34 cellular contexts compared by ENCODE assay signal in genomic region chr4:173240696-173241095, GRCh38.
"Had no signal": no experiment of that assay in that cellular context is flagged by ENCODE, and none has a peak within 500 bp of the region (broad histone marks: within the 10 kb centered on the region; RNA-seq: fewer than 3 reads in every experiment).

No MANE protein-coding gene starts in this region.

- H3K9me3 Mint-ChIP-seq: activated CD4-positive, alpha-beta memory T cell treated with anti-CD3 and anti-CD28 coated beads for 36 hours; activated CD4-positive, alpha-beta T cell treated with anti-CD3 and anti-CD28 coated beads, Interleukin-2, amount 10 ng/mL, durations not matched to agents 24 days and 14 days; activated naive CD4-positive, alpha-beta T cell treated with anti-CD3 and anti-CD28 coated beads for 36 hours; activated naive CD4-positive, alpha-beta T cell treated with anti-CD3 and anti-CD28 coated beads, Interleukin-2, amount 50 U/mL, for 24 hours; activated naive CD8-positive, alpha-beta T cell treated with anti-CD3 and anti-CD28 coated beads for 36 hours; activated naive CD8-positive, alpha-beta T cell treated with anti-CD3 and anti-CD28 coated beads, Interleukin-2, amount 50 U/mL, for 24 hours; activated T-helper 1 cell treated with anti-CD3 and anti-CD28 coated beads, Interleukin-12 subunit alpha, Interleukin-12 subunit beta, Interleukin-2, Interleukin-4 antibody, amounts not matched to agents 30 ng/mL and 10 ng/mL and 1 ng/mL, durations not matched to agents 14 hours and 24 hours and 36 hours; activated T-helper 2 cell treated with anti-CD3 and anti-CD28 coated beads, Interferon-gamma antibody, Interleukin-2, Interleukin-4, amounts not matched to agents 10 μg/mL and 5 μg/mL and 100 μg/mL, durations not matched to agents 14 hours and 24 hours and 36 hours; T-helper 2 cell treated with Interferon-gamma antibody and Interleukin-4, amounts not matched to agents 5 μg/mL and 100 μg/mL, for 36 hours had no signal

- H3K27ac ChIP-seq: adrenal gland, body of pancreas, colonic mucosa, epithelial cell of prostate, esophagus squamous epithelium, gastroesophageal sphincter, heart right ventricle, WERI-Rb-1 had no signal

- H3K4me3 ChIP-seq: adrenal gland, body of pancreas, colonic mucosa, esophagus squamous epithelium, gastroesophageal sphincter, heart right ventricle had no signal

- H3K36me3 ChIP-seq: adrenal gland, colonic mucosa, esophagus squamous epithelium, gastroesophageal sphincter, heart right ventricle, WERI-Rb-1 had no signal

- H3K27me3 Mint-ChIP-seq: activated CD4-positive, alpha-beta memory T cell treated with anti-CD3 and anti-CD28 coated beads for 36 hours; activated CD4-positive, alpha-beta T cell treated with anti-CD3 and anti-CD28 coated beads for 36 hours; activated CD8-positive, alpha-beta memory T cell treated with anti-CD3 and anti-CD28 coated beads, Interleukin-2, amount 10 ng/mL, durations not matched to agents 7 days and 5 days; activated naive CD4-positive, alpha-beta T cell treated with anti-CD3 and anti-CD28 coated beads, Interleukin-2, amount 50 U/mL, for 24 hours; activated naive CD8-positive, alpha-beta T cell treated with anti-CD3 and anti-CD28 coated beads for 36 hours; activated naive CD8-positive, alpha-beta T cell treated with anti-CD3 and anti-CD28 coated beads, Interleukin-2, amount 50 U/mL, for 24 hours; T-helper 17 cell had no signal

- H3K27me3 ChIP-seq: adrenal gland, body of pancreas, colonic mucosa, esophagus squamous epithelium, gastroesophageal sphincter, heart right ventricle had no signal

- H3K4me1 ChIP-seq: colonic mucosa had no signal

- H3K36me3 Mint-ChIP-seq: activated CD4-positive, alpha-beta memory T cell treated with anti-CD3 and anti-CD28 coated beads for 36 hours; activated naive CD4-positive, alpha-beta T cell treated with anti-CD3 and anti-CD28 coated beads, Interleukin-2, amount 50 U/mL, for 24 hours; activated naive CD8-positive, alpha-beta T cell treated with anti-CD3 and anti-CD28 coated beads for 36 hours had no signal

- ATAC-seq: activated CD4-positive, alpha-beta T cell treated with anti-CD3 and anti-CD28 coated beads for 36 hours; activated CD8-positive, alpha-beta memory T cell treated with anti-CD3 and anti-CD28 coated beads, Interleukin-2, amount 10 ng/mL, durations not matched to agents 7 days and 5 days; activated CD8-positive, alpha-beta T cell treated with anti-CD3 and anti-CD28 coated beads, Interleukin-2, amount 10 ng/mL, durations not matched to agents 7 days and 5 days; activated naive CD8-positive, alpha-beta T cell treated with anti-CD3 and anti-CD28 coated beads, Interleukin-2, amount 50 U/mL, for 24 hours; body of pancreas; gastroesophageal sphincter; heart right ventricle; T-helper 17 cell had no signal

- DNase-seq: activated CD4-positive, alpha-beta memory T cell treated with anti-CD3 and anti-CD28 coated beads for 36 hours; activated CD4-positive, alpha-beta T cell treated with anti-CD3 and anti-CD28 coated beads for 36 hours; activated CD4-positive, alpha-beta T cell treated with anti-CD3 and anti-CD28 coated beads, Interleukin-2, amount 10 ng/mL, durations not matched to agents 24 days and 14 days; activated CD4-positive, CD25-positive, alpha-beta regulatory T cell; activated CD4-positive, CD25-positive, alpha-beta regulatory T cell treated with anti-CD3 and anti-CD28 coated beads, Interleukin-2, amount 50 U/mL, for 72 hours; activated CD8-positive, alpha-beta memory T cell treated with anti-CD3 and anti-CD28 coated beads, Interleukin-2, amount 10 ng/mL, durations not matched to agents 7 days and 5 days; activated CD8-positive, alpha-beta memory T cell treated with anti-CD3 and anti-CD28 coated beads, Interleukin-2, amount 50 U/mL, for 4 hours; activated CD8-positive, alpha-beta T cell treated with anti-CD3 and anti-CD28 coated beads, Interleukin-2, amount 10 ng/mL, durations not matched to agents 7 days and 5 days; activated effector memory CD4-positive, alpha-beta T cell treated with anti-CD3 and anti-CD28 coated beads, Interleukin-2, amount 50 U/mL, for 16 hours; activated naive CD4-positive, alpha-beta T cell treated with anti-CD3 and anti-CD28 coated beads for 36 hours; activated naive CD8-positive, alpha-beta T cell treated with anti-CD3 and anti-CD28 coated beads for 36 hours; activated naive CD8-positive, alpha-beta T cell treated with anti-CD3 and anti-CD28 coated beads, Interleukin-2, amount 50 U/mL, for 24 hours; activated T-cell treated with anti-CD3 and anti-CD28 coated beads, Interleukin-2, amount 50 U/mL, for 1 hour; activated T-cell treated with anti-CD3 and anti-CD28 coated beads, Interleukin-2, amount 50 U/mL, for 48 hours; adrenal gland; amygdala; aorta; body of pancreas; caudate nucleus; cerebellar nuclear complex; colonic mucosa; effector CD8-positive, alpha-beta T cell; esophagus squamous epithelium; foreskin melanocyte; heart right ventricle; T-helper 17 cell; T1000; WERI-Rb-1 had no signal

- H3K27ac Mint-ChIP-seq: activated CD4-positive, alpha-beta memory T cell treated with anti-CD3 and anti-CD28 coated beads for 36 hours; activated CD4-positive, alpha-beta T cell treated with anti-CD3 and anti-CD28 coated beads for 36 hours; activated CD4-positive, alpha-beta T cell treated with anti-CD3 and anti-CD28 coated beads, Interleukin-2, amount 10 ng/mL, durations not matched to agents 24 days and 14 days; activated CD8-positive, alpha-beta memory T cell treated with anti-CD3 and anti-CD28 coated beads, Interleukin-2, amount 10 ng/mL, durations not matched to agents 7 days and 5 days; activated CD8-positive, alpha-beta T cell treated with anti-CD3 and anti-CD28 coated beads, Interleukin-2, amount 10 ng/mL, durations not matched to agents 7 days and 5 days; activated naive CD4-positive, alpha-beta T cell treated with anti-CD3 and anti-CD28 coated beads for 36 hours; activated naive CD4-positive, alpha-beta T cell treated with anti-CD3 and anti-CD28 coated beads, Interleukin-2, amount 50 U/mL, for 24 hours; activated naive CD8-positive, alpha-beta T cell treated with anti-CD3 and anti-CD28 coated beads for 36 hours; activated naive CD8-positive, alpha-beta T cell treated with anti-CD3 and anti-CD28 coated beads, Interleukin-2, amount 50 U/mL, for 24 hours; activated T-helper 1 cell treated with anti-CD3 and anti-CD28 coated beads, Interleukin-12 subunit alpha, Interleukin-12 subunit beta, Interleukin-2, Interleukin-4 antibody, amounts not matched to agents 30 ng/mL and 10 ng/mL and 1 ng/mL, durations not matched to agents 14 hours and 24 hours and 36 hours; activated T-helper 2 cell treated with anti-CD3 and anti-CD28 coated beads, Interferon-gamma antibody, Interleukin-2, Interleukin-4, amounts not matched to agents 10 μg/mL and 5 μg/mL and 100 μg/mL, durations not matched to agents 14 hours and 24 hours and 36 hours; T-helper 17 cell; T-helper 2 cell treated with Interferon-gamma antibody and Interleukin-4, amounts not matched to agents 5 μg/mL and 100 μg/mL, for 36 hours had no signal

- H3K4me3 Mint-ChIP-seq: activated CD4-positive, alpha-beta memory T cell treated with anti-CD3 and anti-CD28 coated beads for 36 hours; activated CD4-positive, alpha-beta T cell treated with anti-CD3 and anti-CD28 coated beads for 36 hours; activated CD4-positive, alpha-beta T cell treated with anti-CD3 and anti-CD28 coated beads, Interleukin-2, amount 10 ng/mL, durations not matched to agents 24 days and 14 days; activated CD8-positive, alpha-beta memory T cell treated with anti-CD3 and anti-CD28 coated beads, Interleukin-2, amount 10 ng/mL, durations not matched to agents 7 days and 5 days; activated CD8-positive, alpha-beta T cell treated with anti-CD3 and anti-CD28 coated beads, Interleukin-2, amount 10 ng/mL, durations not matched to agents 7 days and 5 days; activated naive CD4-positive, alpha-beta T cell treated with anti-CD3 and anti-CD28 coated beads for 36 hours; activated naive CD4-positive, alpha-beta T cell treated with anti-CD3 and anti-CD28 coated beads, Interleukin-2, amount 50 U/mL, for 24 hours; activated naive CD8-positive, alpha-beta T cell treated with anti-CD3 and anti-CD28 coated beads for 36 hours; activated naive CD8-positive, alpha-beta T cell treated with anti-CD3 and anti-CD28 coated beads, Interleukin-2, amount 50 U/mL, for 24 hours; activated T-helper 1 cell treated with anti-CD3 and anti-CD28 coated beads, Interleukin-12 subunit alpha, Interleukin-12 subunit beta, Interleukin-2, Interleukin-4 antibody, amounts not matched to agents 30 ng/mL and 10 ng/mL and 1 ng/mL, durations not matched to agents 14 hours and 24 hours and 36 hours; T-helper 17 cell; T-helper 2 cell treated with Interferon-gamma antibody and Interleukin-4, amounts not matched to agents 5 μg/mL and 100 μg/mL, for 36 hours had no signal

- H3K9me3 ChIP-seq: adrenal gland, body of pancreas, colonic mucosa, esophagus squamous epithelium, gastroesophageal sphincter, heart right ventricle had no signal
